31 cellular contexts compared by ENCODE assay signal in the genomic region with DNA sequence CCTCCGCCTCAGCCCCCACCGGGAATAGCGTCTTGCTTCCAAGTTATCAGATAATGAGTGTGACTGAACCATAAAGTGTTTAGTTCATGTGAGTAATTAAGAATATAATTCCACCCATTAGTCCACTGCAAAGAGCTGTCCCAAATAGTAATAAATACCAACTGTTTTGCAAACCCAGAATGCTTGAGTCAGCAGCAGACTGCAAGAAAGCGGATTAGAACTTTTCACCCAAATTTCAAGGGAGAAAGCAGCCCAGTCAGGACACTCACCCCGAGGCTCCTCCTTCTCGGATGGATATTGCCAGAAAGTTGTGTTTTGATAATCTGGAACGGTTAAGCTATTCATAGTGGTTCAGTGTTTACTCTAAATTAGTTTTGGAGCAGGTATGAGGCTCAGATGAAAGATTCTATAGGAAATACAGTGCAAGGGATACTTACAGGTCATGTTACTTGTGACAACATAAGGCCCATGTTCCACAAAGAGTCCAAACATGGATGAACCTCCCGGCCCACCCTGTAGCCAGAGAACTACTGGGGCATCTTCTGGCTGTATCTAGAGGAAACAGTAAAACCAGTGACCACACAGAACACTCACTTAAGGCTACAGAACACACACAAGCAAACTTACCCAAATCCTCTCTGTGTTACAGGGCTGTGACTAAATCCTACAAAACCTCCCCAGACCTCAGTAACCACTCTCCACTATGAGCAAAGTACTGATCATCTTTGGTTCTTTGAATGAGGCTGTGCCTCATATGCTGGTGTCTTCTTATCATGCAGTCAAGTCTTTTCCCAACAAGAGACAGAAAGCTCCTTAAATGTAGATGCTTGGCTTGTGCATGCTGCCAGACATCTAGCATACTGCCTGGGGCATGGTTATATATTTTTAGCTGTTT. TPM values are rescaled to one million over a fixed set of nuclear protein-coding genes. Genes with fewer than 3 reads are reported as not detected.
DNase-seq lines count a peak whose midpoint lies in the region; ATAC-seq lines count a peak whose summit lies in the region.
"Had no signal": no experiment of that assay in that cellular context is flagged by ENCODE, and none has a peak within 500 bp of the region (broad histone marks: within the 10 kb centered on the region; RNA-seq: fewer than 3 reads in every experiment).

No MANE protein-coding gene starts in this region.

- no peak overlapping the region for H2BK12ac ChIP-seq in neuronal stem cell (ENCODE audit: low read length)

- no CpG with 5 or more reads among the region's 8 CpGs for WGBS in neuronal stem cell (ENCODE audit: extremely low coverage in 2 of 2, insufficient read length in 2 of 2, insufficient replicate concordance in 1 of 2), 2 donors

- DNase-seq in AG20443 (ENCODE audit: low spot score) = peak; percentile 22
- DNase-seq in M059J (ENCODE audit: low read depth) = peak; percentile 18
- peak; percentile 47 for DNase-seq in fibroblast of gingiva (ENCODE audit: low read depth)
- no peak for DNase-seq in neuronal stem cell (ENCODE audit: low spot score)
- no peak for DNase-seq in cortex of kidney (lab: John Stamatoyannopoulos, UW)
- DNase-seq: activated CD4-positive, alpha-beta T cell treated with anti-CD3 and anti-CD28 coated beads for 1 hour; activated effector memory CD4-positive, alpha-beta T cell treated with anti-CD3 and anti-CD28 coated beads, Interleukin-2, amount 50 U/mL, for 16 hours; activated naive CD8-positive, alpha-beta T cell treated with anti-CD3 and anti-CD28 coated beads, Interleukin-2, amount 10 ng/mL, durations not matched to agents 7 days and 5 days; activated T-cell treated with anti-CD3 and anti-CD28 coated beads, Interleukin-2, amount 50 U/mL, for 1 hour; Caco-2; caudate nucleus; DMS53; endodermal cell; gastrocnemius medialis; H7; KG1; MM.1S; NCI-H1417 treated with DMSO at 0.1 percent for 48 hours; NCI-H2029 treated with DMSO at 0.1 percent for 48 hours; NCI-H2227 treated with DMSO at 0.1 percent for 48 hours; NCI-H526 treated with DMSO at 0.1 percent for 48 hours; posterior cingulate gyrus; right cardiac atrium; Right ventricle myocardium superior; trophoblast cell had no signal

- no peak overlapping the region for H2BK120ac ChIP-seq in neuronal stem cell (ENCODE audit: low read depth, low read length)

- H3K9me3 ChIP-seq in neuronal stem cell (replicated peaks in 1 of 2; ENCODE audit: control insufficient read depth in 2 of 2, insufficient read depth in 1 of 2, low read depth in 1 of 2, low read length in 2 of 2) = no peaks in the 10 kb centered on the region
- H3K9me3 ChIP-seq: Caco-2, gastrocnemius medialis had no signal

- no peak overlapping the region for H3K23ac ChIP-seq in neuronal stem cell (ENCODE audit: low read depth, low read length, poor library complexity)

- H2AK5ac ChIP-seq in neuronal stem cell (ENCODE audit: low read depth, low read length) = no peak overlapping the region

- no peak overlapping the region for H3K27ac ChIP-seq in neuronal stem cell (replicated peaks; ENCODE audit: low read length)
- H3K27ac ChIP-seq: gastrocnemius medialis, HL-60, PC-9 had no signal

- no peak overlapping the region for H3K18ac ChIP-seq in neuronal stem cell (ENCODE audit: low read length)

- H3K4me1 ChIP-seq in neuronal stem cell (ENCODE audit: control insufficient read depth in 2 of 2, insufficient read depth in 1 of 2, low read depth in 1 of 2, low read length in 2 of 2) = peaks cover 8 to 9% of the 10 kb centered on the region in 2 donors

- no peaks in the 10 kb centered on the region for H3K36me3 ChIP-seq in neuronal stem cell (replicated peaks in 1 of 2; ENCODE audit: control insufficient read depth in 2 of 2, insufficient read depth in 2 of 2, low read length in 2 of 2)
- H3K36me3 ChIP-seq: gastrocnemius medialis had no signal

- no peak overlapping the region for H3K4me2 ChIP-seq in neuronal stem cell (ENCODE audit: insufficient read depth, low read length, poor library complexity, severe bottlenecking)
- H3K4me2 ChIP-seq: PC-9 had no signal

- no peak overlapping the region for H2BK15ac ChIP-seq in neuronal stem cell (ENCODE audit: low read length)

- H3K9ac ChIP-seq in neuronal stem cell (ENCODE audit: low read depth, low read length, poor library complexity) = no peak overlapping the region

- H4K91ac ChIP-seq in neuronal stem cell (ENCODE audit: low read depth, low read length, poor library complexity) = no peak overlapping the region

- no peak overlapping the region for H3K14ac ChIP-seq in neuronal stem cell (ENCODE audit: low read length)

- H3K4me3 ChIP-seq in neuronal stem cell (ENCODE audit: low read length in 2 of 2) = no peak overlapping the region
- H3K4me3 ChIP-seq: gastrocnemius medialis, lung, PC-9 had no signal

- H2BK5ac ChIP-seq in neuronal stem cell (ENCODE audit: low read length) = no peak overlapping the region

- ATAC-seq in HG02610 (IDR thresholded peaks at IDR 0.05; ENCODE audit: unreplicated experiment) (no peak), HG02642 (IDR thresholded peaks at IDR 0.05; ENCODE audit: poor library complexity, unreplicated experiment) (no peak)
- ATAC-seq: gastrocnemius medialis, right cardiac atrium had no signal

- peak overlapping the region; percentile 31 for H3K4ac ChIP-seq in neuronal stem cell (ENCODE audit: low read length)

- no peak overlapping the region for H2AFZ ChIP-seq in neuronal stem cell (ENCODE audit: low read length)
- H2AFZ ChIP-seq: PC-9 had no signal

- H4K8ac ChIP-seq in neuronal stem cell (ENCODE audit: low read depth, low read length) = no peak overlapping the region

- no peaks in the 10 kb centered on the region for H3K27me3 ChIP-seq in neuronal stem cell (ENCODE audit: control insufficient read depth in 3 of 3, insufficient read depth in 3 of 3, low read depth in 1 of 3, low read length in 3 of 3)
- H3K27me3 ChIP-seq: gastrocnemius medialis had no signal

- no peaks in the 10 kb centered on the region for H3K79me1 ChIP-seq in neuronal stem cell (ENCODE audit: low read depth, low read length)

RNA-seq across cellular contexts. Expression of a gene that starts 50.4 kb away (rescaled TPM):
- 0.49 and 0.64 TPM in 2 replicates for total RNA-seq in M059J (2014; rRNA removed; shearing (Covaris generic))
- 80.7 TPM for polyA plus RNA-seq in neuronal stem cell (2013, experiment 1 of 2)
- 77.9 TPM for polyA plus RNA-seq in neuronal stem cell (2013, experiment 2 of 2)
- total RNA-seq: G401, PC-9 had no signal

Comparison
In these comparisons a context has a peak if more than half of its experiments do, and no peak if none do; other contexts are left out.
1. DNase-seq: peak in AG20443 (single experiment), M059J (single experiment) and fibroblast of gingiva (single experiment); none in neuronal stem cell (single experiment) and cortex of kidney (single experiment).